9 cellular contexts compared by ENCODE assay signal in the genomic region with DNA sequence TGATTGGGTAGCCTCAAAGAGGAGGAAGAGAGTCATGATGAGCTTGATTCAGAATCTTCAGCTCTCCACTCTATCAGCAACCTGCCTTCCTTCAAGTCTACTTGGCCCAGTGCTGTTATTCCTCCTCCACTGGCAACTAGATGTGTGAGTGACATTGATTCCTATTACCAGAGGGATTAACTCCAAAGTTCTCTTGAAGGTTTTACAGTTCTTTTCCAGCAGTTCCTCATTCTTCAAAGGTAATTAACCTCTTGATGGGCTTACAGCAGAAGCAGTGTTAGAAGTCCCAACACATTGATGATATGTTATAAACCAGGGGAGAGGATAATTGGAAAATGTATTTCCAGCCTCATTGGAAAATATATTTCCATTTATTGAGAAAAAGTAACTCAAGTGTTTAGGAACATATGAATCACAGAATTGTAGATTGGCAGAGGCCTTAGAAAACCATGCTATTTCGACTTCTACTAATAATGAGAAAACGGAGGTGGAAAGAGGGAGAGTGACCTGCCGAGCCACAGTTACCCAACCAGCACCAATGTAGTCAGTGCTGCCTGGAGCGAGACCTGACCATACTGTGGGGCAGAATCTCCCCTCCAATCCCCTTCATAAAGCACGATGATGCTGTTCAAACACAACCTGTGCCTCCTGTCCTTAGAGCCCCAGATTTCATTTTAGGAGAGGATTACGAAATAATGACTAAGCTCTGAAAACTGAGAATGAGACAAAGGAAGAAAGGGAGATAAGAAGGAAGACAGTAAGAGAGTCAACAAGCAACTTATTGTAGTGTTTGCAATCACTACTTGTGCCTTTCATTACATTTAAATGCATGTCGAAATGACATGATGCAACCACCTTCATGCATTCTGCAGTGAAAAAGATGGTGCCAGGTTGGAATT.
DNase-seq lines count a peak whose midpoint lies in the region; ATAC-seq and FAIRE-seq lines count a peak whose summit lies in the region.
"Had no signal": no experiment of that assay in that cellular context is flagged by ENCODE, and none has a peak within 500 bp of the region (broad histone marks: within the 10 kb centered on the region; RNA-seq: fewer than 3 reads in every experiment).

No MANE protein-coding gene starts in this region.

- peak overlapping the region; percentile 2 for H3K4me3 ChIP-seq in effector memory CD4-positive, alpha-beta T cell (ENCODE audit: insufficient read depth, low read depth, low read length, poor library complexity, severe bottlenecking)

- FAIRE-seq in HTR-8/SVneo (lab: Jason Lieb, UNC) = no peak

- H3K4me1 ChIP-seq in effector memory CD4-positive, alpha-beta T cell (ENCODE audit: control insufficient read depth, insufficient read depth, low read length, poor library complexity, severe bottlenecking) = peaks cover 36% of the 10 kb centered on the region

- H3K27me3 ChIP-seq in effector memory CD4-positive, alpha-beta T cell (replicated peaks; ENCODE audit: control insufficient read depth, insufficient read depth, low read length, poor library complexity, severe bottlenecking) = no peaks in the 10 kb centered on the region

- no peaks in the 10 kb centered on the region for H3K36me3 ChIP-seq in effector memory CD4-positive, alpha-beta T cell (ENCODE audit: control insufficient read depth, insufficient read depth, low read length)

- H3K27ac ChIP-seq in effector memory CD4-positive, alpha-beta T cell (ENCODE audit: insufficient read depth, low read length, poor library complexity, severe bottlenecking) = peak overlapping the region; percentile 19
- H3K27ac ChIP-seq: KMS-11 had no signal

- DNase-seq in HT1080 (ENCODE audit: low read depth) = peak; percentile 71
- DNase-seq in effector memory CD4-positive, alpha-beta T cell = no peak
- no peak for DNase-seq in inferior parietal cortex (ENCODE audit: extremely low spot score)
- DNase-seq in left cardiac atrium = no peak
- no peak for DNase-seq in HTR-8/SVneo (ENCODE audit: insufficient read length, low spot score)
- DNase-seq in HT-29 (ENCODE audit: low spot score) = no peak

- intact Hi-C loops in left cardiac atrium (cut with DNase I) = no loop called here

- ATAC-seq in GM18502 (IDR thresholded peaks at IDR 0.05; ENCODE audit: poor library complexity, unreplicated experiment) = peak; percentile 80
- peak; percentile 66 for ATAC-seq in GM21526 (IDR thresholded peaks at IDR 0.05; ENCODE audit: low FRiP score, unreplicated experiment)
- ATAC-seq in left cardiac atrium = no peak

- no peaks in the 10 kb centered on the region for H3K9me3 ChIP-seq in effector memory CD4-positive, alpha-beta T cell (ENCODE audit: control insufficient read depth, low read length)

Comparison
In these comparisons a context has a peak if more than half of its experiments do, and no peak if none do; other contexts are left out.
1. ATAC-seq: peak in GM18502 (single experiment) and GM21526 (single experiment); none in left cardiac atrium (0 of 2).